Comparison of ENCODE assay signal across 16 cellular contexts in the genomic region with DNA sequence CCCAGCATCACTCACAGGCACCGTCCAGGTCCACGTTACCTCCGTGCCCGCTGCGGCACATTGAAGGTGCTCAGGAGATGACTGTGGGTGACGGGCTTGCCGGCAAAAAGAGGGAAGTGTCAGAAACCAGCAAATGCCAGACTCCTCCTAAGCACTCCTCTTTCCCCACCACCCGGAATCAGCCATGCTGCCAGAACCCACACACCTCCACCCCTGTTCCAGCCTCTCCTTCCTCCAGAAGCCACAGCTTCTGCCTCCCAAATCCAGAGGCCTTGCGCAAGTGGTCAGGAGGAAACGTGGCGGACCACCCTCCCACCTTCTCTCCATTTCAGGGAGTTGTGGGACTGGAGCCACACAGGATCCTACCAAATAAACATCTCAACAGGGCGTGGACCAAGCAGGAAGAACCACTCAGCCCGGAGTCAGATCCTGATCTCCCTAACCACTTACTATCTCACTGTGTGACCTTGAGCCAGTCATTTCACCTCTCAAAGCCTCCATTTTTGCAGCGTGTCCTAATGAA. TPM values are rescaled to one million over a fixed set of nuclear protein-coding genes. Genes with fewer than 3 reads are reported as not detected.
DNase-seq lines count a peak whose midpoint lies in the region; ATAC-seq, FAIRE-seq and TF ChIP-seq lines count a peak whose summit lies in the region.
"Had no signal": no experiment of that assay in that cellular context is flagged by ENCODE, and none has a peak within 500 bp of the region (broad histone marks: within the 10 kb centered on the region; RNA-seq: fewer than 3 reads in every experiment).

No MANE protein-coding gene starts in this region.

- intact Hi-C loops in gastrocnemius medialis (cut with DNase I; ENCODE audit: low total_unique reads), result no loop called here

- H3K4me1 Mint-ChIP-seq in astrocyte (ENCODE audit: low read depth, unreplicated experiment) (peaks cover 57% of the 10 kb centered on the region), nephron (peaks cover 77% of the 10 kb centered on the region)

- no peak for TF ChIP-seq POLR2A in GM12892 (IDR thresholded peaks at IDR 0.05; ENCODE audit: low read depth, low read length)
- TF ChIP-seq POLR2A in gastrocnemius medialis (IDR thresholded peaks at IDR 0.05), result no peak

- TF ChIP-seq CTCF in astrocyte (IDR thresholded peaks at IDR 0.05; ENCODE audit: insufficient read depth, low read depth, low read length) (no peak), nephron (IDR thresholded peaks at IDR 0.05; ENCODE audit: unreplicated experiment in 3 of 3) (no peak), gastrocnemius medialis (IDR thresholded peaks at IDR 0.05 in 4 of 5, conservative IDR thresholded peaks at IDR 0.05 in 1 of 5) (no peak)

- in situ Hi-C loops in gastrocnemius medialis (cut with MboI; ENCODE audit: low sequenced_read_pairs in 4 of 4), result no loop called here

- H3K9me3 Mint-ChIP-seq in astrocyte (ENCODE audit: unreplicated experiment) (peaks cover 3% of the 10 kb centered on the region), nephron (no peaks in the 10 kb centered on the region)
- H3K9me3 Mint-ChIP-seq: T-helper 1 cell treated with Interleukin-12 subunit alpha and Interleukin-12 subunit beta and Interleukin-4 antibody, amounts not matched to agents 30 μg/mL and 1 μg/mL, for 36 hours had no signal

- H3K4me1 ChIP-seq in astrocyte (ENCODE audit: insufficient read depth, low read length) (peaks cover 27% of the 10 kb centered on the region), gastrocnemius medialis (peaks cover 5 to 12% of the 10 kb centered on the region in 2 donors)

- H3K27me3 Mint-ChIP-seq in astrocyte (ENCODE audit: low read depth, unreplicated experiment) (no peaks in the 10 kb centered on the region), nephron (ENCODE audit: low read depth) (peaks cover 8% of the 10 kb centered on the region)
- H3K27me3 Mint-ChIP-seq: CD8-positive, alpha-beta memory T cell had no signal

- H3K79me2 ChIP-seq in astrocyte (ENCODE audit: insufficient read depth, low read length), result peaks cover 42% of the 10 kb centered on the region

- no peak overlapping the region for H3K4me2 ChIP-seq in astrocyte (ENCODE audit: low read length)

- no peak overlapping the region for H2AFZ ChIP-seq in astrocyte (ENCODE audit: low read depth, low read length)

- no peaks in the 10 kb centered on the region for H3K27me3 ChIP-seq in astrocyte (ENCODE audit: insufficient read depth, low read length)
- no peaks in the 10 kb centered on the region for H3K27me3 ChIP-seq in gastrocnemius medialis

- no peak for ATAC-seq in GM21619 (IDR thresholded peaks at IDR 0.05; ENCODE audit: unreplicated experiment)
- no peak for ATAC-seq in gastrocnemius medialis
- ATAC-seq: left ventricle myocardium superior had no signal

- H3K4me3 ChIP-seq in astrocyte (ENCODE audit: insufficient read depth, low read depth, low read length), result no peak overlapping the region
- no peak overlapping the region for H3K4me3 ChIP-seq in gastrocnemius medialis

- H3K4me3 Mint-ChIP-seq in astrocyte (ENCODE audit: unreplicated experiment), result peak overlapping the region; percentile 54
- no peak overlapping the region for H3K4me3 Mint-ChIP-seq in nephron
- H3K4me3 Mint-ChIP-seq: brain; T-helper 1 cell treated with Interleukin-12 subunit alpha and Interleukin-12 subunit beta and Interleukin-4 antibody, amounts not matched to agents 30 μg/mL and 1 μg/mL, for 36 hours had no signal

- H3K9ac ChIP-seq in astrocyte (ENCODE audit: low read length), result no peak overlapping the region

- no peak overlapping the region for H3K27ac Mint-ChIP-seq in astrocyte (ENCODE audit: unreplicated experiment)
- H3K27ac Mint-ChIP-seq in nephron, result peak overlapping the region in 2 of 3 experiments; percentile 29 to 82
- H3K27ac Mint-ChIP-seq: T-helper 1 cell treated with Interleukin-12 subunit alpha and Interleukin-12 subunit beta and Interleukin-4 antibody, amounts not matched to agents 30 μg/mL and 1 μg/mL, for 36 hours had no signal

- peaks cover 26% of the 10 kb centered on the region for H3K36me3 ChIP-seq in astrocyte (ENCODE audit: insufficient read depth, low read length)
- H3K36me3 ChIP-seq in gastrocnemius medialis, result peaks cover 0 to 15% of the 10 kb centered on the region in 2 donors

- H4K20me1 ChIP-seq in astrocyte (ENCODE audit: insufficient read depth, low read length), result peaks cover 41% of the 10 kb centered on the region

- FAIRE-seq in GM12892 (lab: Jason Lieb, UNC) (peak; percentile 81), astrocyte (lab: Jason Lieb, UNC) (no peak)
- FAIRE-seq: small intestine had no signal

- H3K9me3 ChIP-seq in astrocyte (ENCODE audit: insufficient read depth, low read depth, low read length), result no peaks in the 10 kb centered on the region
- H3K9me3 ChIP-seq in gastrocnemius medialis, result no peaks in the 10 kb centered on the region

- no peak overlapping the region for H3K27ac ChIP-seq in astrocyte (ENCODE audit: low read depth, low read length)
- H3K27ac ChIP-seq in gastrocnemius medialis, result no peak overlapping the region

- DNase-seq in GM12892 (ENCODE audit: insufficient read length), result no peak
- peak; percentile 16 to 28 for DNase-seq in Kasumi-1 (lab: John Stamatoyannopoulos, UW)
- no peak for DNase-seq in astrocyte (ENCODE audit: low read depth)
- DNase-seq in hippocampal formation (lab: John Stamatoyannopoulos, UW), result no peak
- no peak for DNase-seq in gastrocnemius medialis
- no peak for DNase-seq in GDM1 (lab: John Stamatoyannopoulos, UW)
- DNase-seq: activated gamma-delta T cell, left ventricle myocardium superior, NCI-H2171, small intestine, substantia nigra had no signal

- H3K36me3 Mint-ChIP-seq in astrocyte (ENCODE audit: low read depth, unreplicated experiment) (peaks cover 29% of the 10 kb centered on the region), nephron (ENCODE audit: low read depth) (peaks cover 32% of the 10 kb centered on the region)

RNA-seq across cellular contexts. Expression of a gene that starts 33.1 kb away (rescaled TPM):
- 13.8 TPM for polyA plus RNA-seq in GM12892 (2012; ENCODE audit: missing spikeins)
- 62.9 and 76.2 TPM in 2 replicates for total RNA-seq in astrocyte
- 10 to 100 TPM in 3 of 4 donors, 1 to 10 TPM in 1; 9.1 to 13.4 (median 10.8) TPM for total RNA-seq in gastrocnemius medialis

Comparison
In these comparisons a context has a peak if more than half of its experiments do, and no peak if none do; other contexts are left out.
1. DNase-seq: peak in Kasumi-1 (2 of 2); none in GM12892 (single experiment), astrocyte (single experiment), hippocampal formation (0 of 2), gastrocnemius medialis (0 of 2) and GDM1 (single experiment).